In the genomic region with DNA sequence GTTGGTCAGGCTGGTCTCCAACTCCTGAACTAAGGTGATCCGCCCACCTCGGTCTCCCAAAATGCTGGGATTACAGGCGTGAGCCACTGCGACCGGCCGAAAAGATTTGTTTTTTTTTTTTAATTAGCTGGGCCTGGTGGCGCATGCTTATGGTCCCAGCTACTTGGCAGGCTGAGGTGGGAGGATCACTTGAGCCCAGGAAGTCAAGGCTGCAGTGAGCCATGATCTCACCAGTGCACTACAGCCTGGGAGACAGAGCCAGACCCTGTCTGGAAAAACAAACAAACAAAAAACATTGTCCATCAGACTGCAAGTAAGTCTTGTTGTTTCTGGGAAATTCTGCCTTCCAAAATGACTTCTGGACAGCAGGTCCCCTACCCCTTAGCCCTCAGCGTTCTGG, we compare ENCODE assay signal across 30 cellular contexts.
"Had no signal": no experiment of that assay in that cellular context is flagged by ENCODE, and none has a peak within 500 bp of the region (broad histone marks: within the 10 kb centered on the region; RNA-seq: fewer than 3 reads in every experiment).

No MANE protein-coding gene starts in this region.

- H3K27me3 ChIP-seq: body of pancreas, brain microvascular endothelial cell, breast epithelium had no signal

- H3K4me1 Mint-ChIP-seq: activated B cell treated with CpG ODN at 0.5 μM for 24 hours; activated CD4-positive, alpha-beta T cell treated with anti-CD3 and anti-CD28 coated beads, Interleukin-2, amount 10 ng/mL, durations not matched to agents 24 days and 14 days; activated naive CD8-positive, alpha-beta T cell treated with anti-CD3 and anti-CD28 coated beads for 36 hours had no signal

- H3K4me3 ChIP-seq: body of pancreas, breast epithelium had no signal

- H3K27ac ChIP-seq: body of pancreas, brain microvascular endothelial cell, breast epithelium, VCaP had no signal

- DNase-seq: activated B cell treated with CpG ODN at 0.5 μM for 24 hours; activated CD4-positive, alpha-beta memory T cell treated with anti-CD3 and anti-CD28 coated beads for 36 hours; activated CD4-positive, alpha-beta T cell treated with anti-CD3 and anti-CD28 coated beads for 4 hours; activated CD4-positive, alpha-beta T cell treated with anti-CD3 and anti-CD28 coated beads, Interleukin-2, amount 10 ng/mL, durations not matched to agents 24 days and 14 days; activated CD4-positive, alpha-beta T cell treated with anti-CD3 and anti-CD28 coated beads, Interleukin-2, amount 50 U/mL, for 1 hour; activated CD4-positive, alpha-beta T cell treated with anti-CD3 and anti-CD28 coated beads, Interleukin-2, amount 50 U/mL, for 4 hours; activated CD4-positive, CD25-positive, alpha-beta regulatory T cell treated with anti-CD3 and anti-CD28 coated beads, Interleukin-2, amount 50 U/mL, for 72 hours; activated CD8-positive, alpha-beta memory T cell treated with anti-CD3 and anti-CD28 coated beads, Interleukin-2, amount 50 U/mL, for 4 hours; activated CD8-positive, alpha-beta T cell treated with anti-CD3 and anti-CD28 coated beads for 36 hours; activated effector memory CD4-positive, alpha-beta T cell treated with Interleukin-2 at 50 U/mL for 16 hours; activated gamma-delta T cell; activated naive CD4-positive, alpha-beta T cell treated with anti-CD3 and anti-CD28 coated beads, Interleukin-2, amount 50 U/mL, for 16 hours; activated naive CD4-positive, alpha-beta T cell treated with Interleukin-2 at 50 U/mL for 16 hours; activated naive CD8-positive, alpha-beta T cell treated with anti-CD3 and anti-CD28 coated beads for 36 hours; activated T-cell treated with anti-CD3 and anti-CD28 coated beads for 4 hours; activated T-cell treated with anti-CD3 and anti-CD28 coated beads, Interleukin-2, amount 50 U/mL, for 1 hour; activated T-cell treated with anti-CD3 and anti-CD28 coated beads, Interleukin-2, amount 50 U/mL, for 48 hours; body of pancreas; brain microvascular endothelial cell; central memory CD4-positive, alpha-beta T cell; SW 1271; T-helper 1 cell; T-helper 2 cell; T-helper 9 cell had no signal

- H3K4me1 ChIP-seq: body of pancreas, breast epithelium had no signal

- H3K4me3 Mint-ChIP-seq: activated B cell treated with CpG ODN at 0.5 μM for 24 hours; activated CD4-positive, alpha-beta memory T cell treated with anti-CD3 and anti-CD28 coated beads for 36 hours; activated CD4-positive, alpha-beta T cell treated with anti-CD3 and anti-CD28 coated beads, Interleukin-2, amount 10 ng/mL, durations not matched to agents 24 days and 14 days; activated CD8-positive, alpha-beta T cell treated with anti-CD3 and anti-CD28 coated beads for 36 hours; activated naive CD8-positive, alpha-beta T cell treated with anti-CD3 and anti-CD28 coated beads for 36 hours; T-helper 1 cell treated with Interleukin-12 subunit alpha and Interleukin-12 subunit beta and Interleukin-4 antibody, amounts not matched to agents 30 μg/mL and 1 μg/mL, for 36 hours; T-helper 2 cell treated with Interferon-gamma antibody and Interleukin-4, amounts not matched to agents 5 μg/mL and 100 μg/mL, for 36 hours had no signal

- H3K9me3 ChIP-seq: body of pancreas, breast epithelium had no signal

- H3K27ac Mint-ChIP-seq: activated B cell treated with CpG ODN at 0.5 μM for 24 hours; activated CD4-positive, alpha-beta memory T cell treated with anti-CD3 and anti-CD28 coated beads for 36 hours; activated CD4-positive, alpha-beta T cell treated with anti-CD3 and anti-CD28 coated beads, Interleukin-2, amount 10 ng/mL, durations not matched to agents 24 days and 14 days; activated CD8-positive, alpha-beta T cell treated with anti-CD3 and anti-CD28 coated beads for 36 hours; activated naive CD4-positive, alpha-beta T cell treated with anti-CD3 and anti-CD28 coated beads, Interleukin-2, amount 50 U/mL, for 72 hours; activated naive CD8-positive, alpha-beta T cell treated with anti-CD3 and anti-CD28 coated beads for 36 hours; activated T-helper 2 cell treated with anti-CD3 and anti-CD28 coated beads, Interferon-gamma antibody, Interleukin-2, Interleukin-4, amounts not matched to agents 10 μg/mL and 5 μg/mL and 100 μg/mL, durations not matched to agents 14 hours and 24 hours and 36 hours; T-helper 1 cell treated with Interleukin-12 subunit alpha and Interleukin-12 subunit beta and Interleukin-4 antibody, amounts not matched to agents 30 μg/mL and 1 μg/mL, for 36 hours; T-helper 2 cell treated with Interferon-gamma antibody and Interleukin-4, amounts not matched to agents 5 μg/mL and 100 μg/mL, for 36 hours had no signal

- H3K9me3 Mint-ChIP-seq: activated B cell treated with CpG ODN at 0.5 μM for 24 hours; activated CD4-positive, alpha-beta memory T cell treated with anti-CD3 and anti-CD28 coated beads for 36 hours; activated CD4-positive, alpha-beta T cell treated with anti-CD3 and anti-CD28 coated beads, Interleukin-2, amount 10 ng/mL, durations not matched to agents 24 days and 14 days; activated CD8-positive, alpha-beta T cell treated with anti-CD3 and anti-CD28 coated beads for 36 hours; activated naive CD4-positive, alpha-beta T cell treated with anti-CD3 and anti-CD28 coated beads, Interleukin-2, amount 50 U/mL, for 72 hours; activated naive CD8-positive, alpha-beta T cell treated with anti-CD3 and anti-CD28 coated beads for 36 hours; activated T-helper 2 cell treated with anti-CD3 and anti-CD28 coated beads, Interferon-gamma antibody, Interleukin-2, Interleukin-4, amounts not matched to agents 10 μg/mL and 5 μg/mL and 100 μg/mL, durations not matched to agents 14 hours and 24 hours and 36 hours; T-helper 1 cell treated with Interleukin-12 subunit alpha and Interleukin-12 subunit beta and Interleukin-4 antibody, amounts not matched to agents 30 μg/mL and 1 μg/mL, for 36 hours; T-helper 2 cell treated with Interferon-gamma antibody and Interleukin-4, amounts not matched to agents 5 μg/mL and 100 μg/mL, for 36 hours had no signal

- H3K27me3 Mint-ChIP-seq: activated B cell treated with CpG ODN at 0.5 μM for 24 hours; activated CD4-positive, alpha-beta memory T cell treated with anti-CD3 and anti-CD28 coated beads for 36 hours; activated CD4-positive, alpha-beta T cell treated with anti-CD3 and anti-CD28 coated beads, Interleukin-2, amount 10 ng/mL, durations not matched to agents 24 days and 14 days; activated CD8-positive, alpha-beta T cell treated with anti-CD3 and anti-CD28 coated beads for 36 hours; activated naive CD8-positive, alpha-beta T cell treated with anti-CD3 and anti-CD28 coated beads for 36 hours had no signal

- ATAC-seq: activated CD8-positive, alpha-beta T cell treated with anti-CD3 and anti-CD28 coated beads for 36 hours; activated naive CD4-positive, alpha-beta T cell treated with anti-CD3 and anti-CD28 coated beads, Interleukin-2, amount 50 U/mL, for 72 hours; body of pancreas had no signal
